37 cellular contexts compared by ENCODE assay signal in the genomic region with DNA sequence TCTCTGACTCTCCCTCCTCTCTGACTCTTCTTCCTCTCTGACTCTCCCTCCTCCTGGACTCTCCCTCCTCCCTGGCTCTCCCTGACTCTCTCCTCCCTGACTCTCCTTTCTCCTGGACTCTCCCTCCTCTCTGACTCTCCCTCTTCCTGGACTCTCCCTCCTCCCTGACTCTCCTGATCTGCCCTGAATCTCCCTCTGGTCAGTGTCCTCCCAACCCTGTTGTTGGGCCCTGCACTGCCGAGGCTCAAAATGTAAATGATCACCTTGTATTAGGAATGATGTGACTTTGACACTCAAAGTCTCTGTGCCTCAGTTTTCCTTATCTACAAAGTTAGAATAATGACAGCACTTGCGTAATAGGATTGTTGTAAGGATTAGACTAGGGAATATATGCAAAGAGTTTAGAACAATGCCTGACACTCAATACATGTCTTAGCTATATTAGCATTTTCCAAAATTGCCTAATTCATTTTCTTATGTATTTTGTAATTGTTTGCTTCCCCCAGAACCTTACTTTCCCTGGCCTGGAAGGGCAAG.
"Had no signal": no experiment of that assay in that cellular context is flagged by ENCODE, and none has a peak within 500 bp of the region (broad histone marks: within the 10 kb centered on the region; RNA-seq: fewer than 3 reads in every experiment).

No MANE protein-coding gene starts in this region.

- H3K36me3 Mint-ChIP-seq: activated CD8-positive, alpha-beta memory T cell treated with anti-CD3 and anti-CD28 coated beads, Interleukin-2, amount 10 ng/mL, durations not matched to agents 7 days and 5 days; activated naive CD4-positive, alpha-beta T cell treated with anti-CD3 and anti-CD28 coated beads, Interleukin-2, amount 50 U/mL, for 24 hours; activated naive CD8-positive, alpha-beta T cell treated with anti-CD3 and anti-CD28 coated beads for 36 hours; brain had no signal

- ATAC-seq: activated CD4-positive, CD25-positive, alpha-beta regulatory T cell treated with anti-CD3 and anti-CD28 coated beads, Interleukin-2, amount 50 U/mL, for 24 hours; activated CD8-positive, alpha-beta memory T cell treated with anti-CD3 and anti-CD28 coated beads, Interleukin-2, amount 10 ng/mL, durations not matched to agents 7 days and 5 days; activated CD8-positive, alpha-beta T cell treated with anti-CD3 and anti-CD28 coated beads, Interleukin-2, amount 10 ng/mL, durations not matched to agents 7 days and 5 days; activated naive CD8-positive, alpha-beta T cell treated with anti-CD3 and anti-CD28 coated beads, Interleukin-2, amount 50 U/mL, for 24 hours; esophagus mucosa; T-helper 17 cell had no signal

- H3K27me3 Mint-ChIP-seq: activated CD8-positive, alpha-beta memory T cell treated with anti-CD3 and anti-CD28 coated beads, Interleukin-2, amount 10 ng/mL, durations not matched to agents 7 days and 5 days; activated naive CD4-positive, alpha-beta T cell treated with anti-CD3 and anti-CD28 coated beads, Interleukin-2, amount 50 U/mL, for 24 hours; brain had no signal

- H3K9me3 Mint-ChIP-seq: activated B cell treated with CpG ODN at 0.5 μM for 24 hours; activated naive CD4-positive, alpha-beta T cell treated with anti-CD3 and anti-CD28 coated beads for 36 hours; activated naive CD4-positive, alpha-beta T cell treated with anti-CD3 and anti-CD28 coated beads, Interleukin-2, amount 50 U/mL, for 24 hours; activated naive CD8-positive, alpha-beta T cell treated with anti-CD3 and anti-CD28 coated beads for 36 hours; activated naive CD8-positive, alpha-beta T cell treated with anti-CD3 and anti-CD28 coated beads, Interleukin-2, amount 50 U/mL, for 24 hours; activated T-helper 1 cell treated with anti-CD3 and anti-CD28 coated beads, Interleukin-12 subunit alpha, Interleukin-12 subunit beta, Interleukin-2, Interleukin-4 antibody, amounts not matched to agents 30 ng/mL and 10 ng/mL and 1 ng/mL, durations not matched to agents 14 hours and 24 hours and 36 hours; activated T-helper 2 cell treated with anti-CD3 and anti-CD28 coated beads, Interferon-gamma antibody, Interleukin-2, Interleukin-4, amounts not matched to agents 10 μg/mL and 5 μg/mL and 100 μg/mL, durations not matched to agents 14 hours and 24 hours and 36 hours; dendritic cell treated with granulocyte-macrophage colony-stimulating factor and Interleukin-4, amounts not matched to agents 40 ng/mL and 50 ng/mL, for 4 days; endodermal cell; T-helper 2 cell treated with Interferon-gamma antibody and Interleukin-4, amounts not matched to agents 5 μg/mL and 100 μg/mL, for 36 hours had no signal

- H3K4me1 ChIP-seq: ascending aorta, breast epithelium had no signal

- H3K27ac Mint-ChIP-seq: activated B cell treated with CpG ODN at 0.5 μM for 24 hours; activated CD8-positive, alpha-beta memory T cell treated with anti-CD3 and anti-CD28 coated beads, Interleukin-2, amount 10 ng/mL, durations not matched to agents 7 days and 5 days; activated CD8-positive, alpha-beta T cell treated with anti-CD3 and anti-CD28 coated beads, Interleukin-2, amount 10 ng/mL, durations not matched to agents 7 days and 5 days; activated naive CD4-positive, alpha-beta T cell treated with anti-CD3 and anti-CD28 coated beads for 36 hours; activated naive CD4-positive, alpha-beta T cell treated with anti-CD3 and anti-CD28 coated beads, Interleukin-2, amount 50 U/mL, for 24 hours; activated naive CD8-positive, alpha-beta T cell treated with anti-CD3 and anti-CD28 coated beads for 36 hours; activated naive CD8-positive, alpha-beta T cell treated with anti-CD3 and anti-CD28 coated beads, Interleukin-2, amount 50 U/mL, for 24 hours; activated T-helper 1 cell treated with anti-CD3 and anti-CD28 coated beads, Interleukin-12 subunit alpha, Interleukin-12 subunit beta, Interleukin-2, Interleukin-4 antibody, amounts not matched to agents 30 ng/mL and 10 ng/mL and 1 ng/mL, durations not matched to agents 14 hours and 24 hours and 36 hours; activated T-helper 2 cell treated with anti-CD3 and anti-CD28 coated beads, Interferon-gamma antibody, Interleukin-2, Interleukin-4, amounts not matched to agents 10 μg/mL and 5 μg/mL and 100 μg/mL, durations not matched to agents 14 hours and 24 hours and 36 hours; dendritic cell treated with granulocyte-macrophage colony-stimulating factor and Interleukin-4, amounts not matched to agents 40 ng/mL and 50 ng/mL, for 4 days; endodermal cell; T-helper 17 cell; T-helper 2 cell treated with Interferon-gamma antibody and Interleukin-4, amounts not matched to agents 5 μg/mL and 100 μg/mL, for 36 hours had no signal

- H3K27ac ChIP-seq: ascending aorta, cardiac muscle cell, coronary artery, dorsolateral prefrontal cortex, heart left ventricle, WERI-Rb-1 had no signal

- H3K9me3 ChIP-seq: ascending aorta, breast epithelium, heart left ventricle had no signal

- H3K4me3 Mint-ChIP-seq: activated B cell treated with CpG ODN at 0.5 μM for 24 hours; activated CD8-positive, alpha-beta memory T cell treated with anti-CD3 and anti-CD28 coated beads, Interleukin-2, amount 10 ng/mL, durations not matched to agents 7 days and 5 days; activated CD8-positive, alpha-beta T cell treated with anti-CD3 and anti-CD28 coated beads, Interleukin-2, amount 10 ng/mL, durations not matched to agents 7 days and 5 days; activated naive CD4-positive, alpha-beta T cell treated with anti-CD3 and anti-CD28 coated beads for 36 hours; activated naive CD4-positive, alpha-beta T cell treated with anti-CD3 and anti-CD28 coated beads, Interleukin-2, amount 50 U/mL, for 24 hours; activated naive CD8-positive, alpha-beta T cell treated with anti-CD3 and anti-CD28 coated beads for 36 hours; activated naive CD8-positive, alpha-beta T cell treated with anti-CD3 and anti-CD28 coated beads, Interleukin-2, amount 50 U/mL, for 24 hours; activated T-helper 1 cell treated with anti-CD3 and anti-CD28 coated beads, Interleukin-12 subunit alpha, Interleukin-12 subunit beta, Interleukin-2, Interleukin-4 antibody, amounts not matched to agents 30 ng/mL and 10 ng/mL and 1 ng/mL, durations not matched to agents 14 hours and 24 hours and 36 hours; dendritic cell treated with granulocyte-macrophage colony-stimulating factor and Interleukin-4, amounts not matched to agents 40 ng/mL and 50 ng/mL, for 4 days; endodermal cell; T-helper 17 cell; T-helper 2 cell treated with Interferon-gamma antibody and Interleukin-4, amounts not matched to agents 5 μg/mL and 100 μg/mL, for 36 hours had no signal

- H3K27me3 ChIP-seq: ascending aorta, breast epithelium had no signal

- DNase-seq: activated B cell treated with CpG ODN at 0.5 μM for 24 hours; activated CD4-positive, alpha-beta T cell treated with anti-CD3 and anti-CD28 coated beads for 48 hours; activated CD4-positive, alpha-beta T cell treated with anti-CD3 and anti-CD28 coated beads, Interleukin-2, amount 50 U/mL, for 1 hour; activated CD4-positive, alpha-beta T cell treated with anti-CD3 and anti-CD28 coated beads, Interleukin-2, amount 50 U/mL, for 48 hours; activated CD8-positive, alpha-beta memory T cell treated with anti-CD3 and anti-CD28 coated beads, Interleukin-2, amount 10 ng/mL, durations not matched to agents 7 days and 5 days; activated CD8-positive, alpha-beta memory T cell treated with anti-CD3 and anti-CD28 coated beads, Interleukin-2, amount 50 U/mL, for 4 hours; activated CD8-positive, alpha-beta T cell treated with anti-CD3 and anti-CD28 coated beads, Interleukin-2, amount 10 ng/mL, durations not matched to agents 7 days and 5 days; activated effector memory CD4-positive, alpha-beta T cell treated with anti-CD3 and anti-CD28 coated beads, Interleukin-2, amount 50 U/mL, for 16 hours; activated naive CD4-positive, alpha-beta T cell treated with anti-CD3 and anti-CD28 coated beads for 36 hours; activated naive CD8-positive, alpha-beta T cell treated with anti-CD3 and anti-CD28 coated beads for 36 hours; activated naive CD8-positive, alpha-beta T cell treated with anti-CD3 and anti-CD28 coated beads, Interleukin-2, amount 50 U/mL, for 24 hours; activated T-cell treated with anti-CD3 and anti-CD28 coated beads, Interleukin-2, amount 50 U/mL, for 1 hour; activated T-cell treated with anti-CD3 and anti-CD28 coated beads, Interleukin-2, amount 50 U/mL, for 48 hours; central memory CD4-positive, alpha-beta T cell; cerebellar nuclear complex; effector memory CD4-positive, alpha-beta T cell; endodermal cell; foreskin fibroblast; glutamatergic neuron; heart left ventricle; T-helper 1 cell; T-helper 17 cell; T1000; WERI-Rb-1 had no signal

- H3K36me3 ChIP-seq: ascending aorta, breast epithelium, cardiac muscle cell, heart left ventricle, WERI-Rb-1 had no signal

- H3K4me3 ChIP-seq: ascending aorta, breast epithelium, cardiac muscle cell, coronary artery, dorsolateral prefrontal cortex, heart left ventricle had no signal

- H3K4me1 Mint-ChIP-seq: activated B cell treated with CpG ODN at 0.5 μM for 24 hours; activated CD8-positive, alpha-beta memory T cell treated with anti-CD3 and anti-CD28 coated beads, Interleukin-2, amount 10 ng/mL, durations not matched to agents 7 days and 5 days; activated naive CD4-positive, alpha-beta T cell treated with anti-CD3 and anti-CD28 coated beads, Interleukin-2, amount 50 U/mL, for 24 hours; activated naive CD8-positive, alpha-beta T cell treated with anti-CD3 and anti-CD28 coated beads for 36 hours; activated naive CD8-positive, alpha-beta T cell treated with anti-CD3 and anti-CD28 coated beads, Interleukin-2, amount 50 U/mL, for 24 hours had no signal
